ENCODE assay signal across 13 cellular contexts in the genomic region with DNA sequence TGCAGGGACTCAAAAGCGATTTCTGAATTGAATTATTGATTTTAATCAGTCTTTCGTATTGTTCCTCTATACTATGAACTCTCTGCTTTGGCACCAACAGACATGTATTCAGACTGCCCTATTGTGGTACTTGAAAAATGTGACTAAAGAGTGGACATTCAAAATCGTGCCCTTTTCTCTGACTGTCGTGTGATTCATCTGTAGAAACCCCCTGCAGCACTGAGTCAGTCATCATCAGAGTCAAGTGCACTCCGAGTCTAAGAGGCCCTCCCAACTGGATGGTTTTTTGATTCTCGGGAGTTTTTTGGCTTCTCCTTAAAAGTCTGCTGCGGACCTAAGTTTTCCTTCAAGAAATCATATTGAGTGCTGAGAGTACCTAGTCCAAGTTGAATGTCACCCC.
DNase-seq lines count a peak whose midpoint lies in the region; ATAC-seq, FAIRE-seq and TF ChIP-seq lines count a peak whose summit lies in the region.
"Had no signal": no experiment of that assay in that cellular context is flagged by ENCODE, and none has a peak within 500 bp of the region (broad histone marks: within the 10 kb centered on the region; RNA-seq: fewer than 3 reads in every experiment).

No MANE protein-coding gene starts in this region.

- H3K36me3 ChIP-seq in kidney (ENCODE audit: control insufficient read depth in 1 of 2, insufficient read depth in 2 of 2, low read length in 2 of 2) = peaks cover 0 to 10% of the 10 kb centered on the region in 2 donors

- DNase-seq in ACHN = peak; percentile 60
- DNase-seq in HS-27A (ENCODE audit: low read depth) = peak; percentile 62
- peak; percentile 39 for DNase-seq in T1000 (lab: John Stamatoyannopoulos, UW)
- DNase-seq in foreskin fibroblast = peak; percentile 74 to 81
- DNase-seq in kidney = no peak
- no peak for DNase-seq in activated CD8-positive, alpha-beta memory T cell treated with anti-CD3 and anti-CD28 coated beads, Interleukin-2, amount 50 U/mL, for 48 hours
- no peak for DNase-seq in NCI-H2081 (lab: John Stamatoyannopoulos, UW)
- DNase-seq: activated CD4-positive, alpha-beta T cell treated with anti-CD3 and anti-CD28 coated beads, Interleukin-2, amount 10 ng/mL, durations not matched to agents 24 days and 14 days; Calu3; NCI-H2081 treated with DMSO at 0.1 percent for 48 hours; NCI-H526 treated with DMSO at 0.1 percent for 48 hours; right cardiac atrium had no signal

- no peak for FAIRE-seq in kidney (lab: Jason Lieb, UNC)

- in situ Hi-C loops in ACHN (cut with HindIII; ENCODE audit: low pct_ligation_motif_present, low pct_unique_long_range_greater_than_20kb, low sequenced_read_pairs) = no loop called here

- no peak overlapping the region for H3K9ac ChIP-seq in kidney (ENCODE audit: low read length in 2 of 2)

- no peaks in the 10 kb centered on the region for H3K9me3 ChIP-seq in kidney (ENCODE audit: control insufficient read depth in 1 of 2, low read length in 2 of 2)

- no peak for TF ChIP-seq POLR2A in GM18505 (IDR thresholded peaks at IDR 0.05; ENCODE audit: borderline replicate concordance, extremely low read depth, insufficient read depth, insufficient read length)

- H3K4me1 ChIP-seq in kidney (ENCODE audit: control insufficient read depth in 1 of 2, insufficient read depth in 1 of 2, low read depth in 1 of 2, low read length in 2 of 2) = no peaks in the 10 kb centered on the region

- ATAC-seq in GM18505 (IDR thresholded peaks at IDR 0.05; ENCODE audit: unreplicated experiment) = no peak
- ATAC-seq: right cardiac atrium had no signal

- H3K27ac ChIP-seq in kidney (ENCODE audit: low read depth in 2 of 2, low read length in 2 of 2) = no peak overlapping the region

- TF ChIP-seq CTCF in foreskin fibroblast (IDR thresholded peaks at IDR 0.05; ENCODE audit: low read depth, low read length) (no peak), kidney (IDR thresholded peaks at IDR 0.05; ENCODE audit: borderline replicate concordance, extremely low read depth, insufficient read depth) (no peak)

- intact Hi-C loops in kidney (cut with DNase I) = no loop called here

- H3K4me3 ChIP-seq in foreskin fibroblast (ENCODE audit: low read depth in 1 of 2, low read length in 2 of 2) (no peak overlapping the region), kidney (ENCODE audit: low read length in 2 of 2) (no peak overlapping the region)

Comparison
In these comparisons a context has a peak if more than half of its experiments do, and no peak if none do; other contexts are left out.
1. DNase-seq: peak in ACHN (single experiment), HS-27A (single experiment), T1000 (single experiment) and foreskin fibroblast (2 of 2); none in kidney (single experiment), activated CD8-positive, alpha-beta memory T cell treated with anti-CD3 and anti-CD28 coated beads, Interleukin-2, amount 50 U/mL, for 48 hours (single experiment) and NCI-H2081 (0 of 2).